ENCODE assay signal across 9 cellular contexts in genomic region chr1:21337459-21337930, GRCh38. TPM values are rescaled to one million over a fixed set of nuclear protein-coding genes. Genes with fewer than 3 reads are reported as not detected.
A peak's percentile ranks its signal among the peaks of the same experiment; 100 is the strongest.
DNase-seq lines count a peak whose midpoint lies in the region; ATAC-seq and TF ChIP-seq lines count a peak whose summit lies in the region.
"Had no signal": no experiment of that assay in that cellular context is flagged by ENCODE, and none has a peak within 500 bp of the region (broad histone marks: within the 10 kb centered on the region; RNA-seq: fewer than 3 reads in every experiment).

No MANE protein-coding gene starts in this region.

- WGBS in SK-N-SH (ENCODE audit: low lambda C conversion rate), result 71% methylated on average over 7 of the region's 8 CpGs
- WGBS in gastroesophageal sphincter (ENCODE audit: low coverage in 1 of 2), 2 donors, result 49 to 68% methylated on average over 4 to 5 of the region's 8 CpGs

- H3F3A ChIP-seq in SK-N-SH (replicated peaks; ENCODE audit: insufficient read depth) (peaks cover 19% of the 10 kb centered on the region), PC-3 (ENCODE audit: low read length, unreplicated experiment) (no peaks in the 10 kb centered on the region)

- H3K36me3 ChIP-seq in SK-N-SH (replicated peaks in 1 of 2; ENCODE audit: control insufficient read depth in 1 of 2, insufficient read depth in 2 of 2, low read length in 1 of 2) (no peaks in the 10 kb centered on the region), PC-3 (ENCODE audit: low read depth, low read length) (no peaks in the 10 kb centered on the region), gastroesophageal sphincter (no peaks in the 10 kb centered on the region), stomach smooth muscle (ENCODE audit: control insufficient read depth in 2 of 2, insufficient read depth in 2 of 2, low read length in 2 of 2) (peaks cover 0 to 3% of the 10 kb centered on the region in 2 donors)

- H3K4me1 ChIP-seq in SK-N-SH (ENCODE audit: control insufficient read depth in 1 of 2, insufficient read depth in 2 of 2, low read depth in 1 of 2, low read length in 1 of 2), result peaks cover 22 to 83% of the 10 kb centered on the region in 2 experiments
- H3K4me1 ChIP-seq in PC-3 (ENCODE audit: insufficient read depth, low read length), result peaks cover 82% of the 10 kb centered on the region
- peaks cover 29 to 100% (median 85%) of the 10 kb centered on the region in 3 donors for H3K4me1 ChIP-seq in gastroesophageal sphincter
- H3K4me1 ChIP-seq in stomach smooth muscle (ENCODE audit: control insufficient read depth, insufficient read depth, low read length), result peaks cover 91% of the 10 kb centered on the region

- H3K9me3 ChIP-seq in SK-N-SH (no peaks in the 10 kb centered on the region), PC-3 (ENCODE audit: low read length) (no peaks in the 10 kb centered on the region), gastroesophageal sphincter (no peaks in the 10 kb centered on the region), stomach smooth muscle (ENCODE audit: control insufficient read depth in 2 of 2, low read length in 2 of 2) (no peaks in the 10 kb centered on the region)

- TF ChIP-seq CTCF in SK-N-SH (IDR thresholded peaks at IDR 0.05), result no peak
- no peak for TF ChIP-seq CTCF in PC-3 (conservative IDR thresholded peaks at IDR 0.05; ENCODE audit: low read depth, low read length)
- TF ChIP-seq CTCF in gastroesophageal sphincter (IDR thresholded peaks at IDR 0.05), result no peak

- no peaks in the 10 kb centered on the region for H4K20me1 ChIP-seq in SK-N-SH (ENCODE audit: insufficient read depth)
- H4K20me1 ChIP-seq in PC-3 (ENCODE audit: low read length), result peaks cover 17% of the 10 kb centered on the region; the same call in 1 of the 2 replicates

- H3K27ac ChIP-seq in SK-N-SH (ENCODE audit: low read depth in 2 of 2, low read length in 1 of 2) (peak overlapping the region in 1 of 2 experiments; percentile 75; a peak in 2 of 4 replicates), PC-3 (ENCODE audit: low read length) (peak overlapping the region; percentile 81), gastroesophageal sphincter (peak overlapping the region; percentile 9 to 96 (median 92)), stomach smooth muscle (ENCODE audit: low read length) (peak overlapping the region; percentile 94)

- H2AFZ ChIP-seq in SK-N-SH (ENCODE audit: low read depth), result no peak overlapping the region
- no peak overlapping the region for H2AFZ ChIP-seq in PC-3 (ENCODE audit: low read length)

- POLR2A ChIA-PET in SK-N-SH (lab: Yijun Ruan, JAX), result interaction anchor here (1.1 to 3.1 kb wide), 4 partner anchors 8 to 85 kb away, joined by 3 to 12 read pairs (median 5); no protein-coding TSS in a partner anchor
- POLR2A ChIA-PET in PC-3 (lab: Charles Lee; ENCODE audit: unreplicated experiment), result interaction anchor here (0.6 kb wide), 1 partner anchor 76 kb away, joined by 3 read pairs; no protein-coding TSS in a partner anchor

- BruUV-seq in PC-3 (replicated peaks; lab: Mats Ljungman, UMichigan), result no TSS peak

- no peaks in the 10 kb centered on the region for H3K9me2 ChIP-seq in SK-N-SH
- no peaks in the 10 kb centered on the region for H3K9me2 ChIP-seq in PC-3 (replicated peaks; ENCODE audit: low read length)

- H3K4me3 ChIP-seq in SK-N-SH (ENCODE audit: low read depth in 2 of 2, low read length in 1 of 2) (no peak overlapping the region), PC-3 (ENCODE audit: low read length) (no peak overlapping the region), gastroesophageal sphincter (no peak overlapping the region), stomach smooth muscle (ENCODE audit: low read length in 2 of 2) (peak overlapping the region in 1 of 2 donors; percentile 44)

- TF ChIP-seq EP300 in SK-N-SH (IDR thresholded peaks at IDR 0.05; ENCODE audit: borderline replicate concordance in 1 of 2, low read depth in 1 of 2, low read length in 1 of 2), result no peak
- no peak for TF ChIP-seq EP300 in gastroesophageal sphincter (IDR thresholded peaks at IDR 0.05)

- intact Hi-C loops in PC-3 (cut with micrococcal nuclease), result no loop called here

- DNase-seq in SK-N-SH (no peak), PC-3 (no peak), midbrain (lab: John Stamatoyannopoulos, UW) (no peak)
- DNase-seq: effector memory CD8-positive, alpha-beta T cell had no signal

- H3K79me2 ChIP-seq in SK-N-SH (ENCODE audit: insufficient read depth) (peaks cover 47% of the 10 kb centered on the region), PC-3 (ENCODE audit: low read length) (peaks cover 83% of the 10 kb centered on the region)

- no peaks in the 10 kb centered on the region for H3K27me3 ChIP-seq in SK-N-SH (ENCODE audit: insufficient read depth)
- no peaks in the 10 kb centered on the region for H3K27me3 ChIP-seq in PC-3 (ENCODE audit: low read length)
- no peaks in the 10 kb centered on the region for H3K27me3 ChIP-seq in gastroesophageal sphincter
- H3K27me3 ChIP-seq in stomach smooth muscle (ENCODE audit: control insufficient read depth in 1 of 2, insufficient read depth in 2 of 2, low read length in 2 of 2), result no peaks in the 10 kb centered on the region

- H3K4me2 ChIP-seq in SK-N-SH (peak overlapping the region; percentile 21; the same call in 1 of the 2 replicates), PC-3 (ENCODE audit: low read length) (peak overlapping the region; percentile 60)

- TF ChIP-seq POLR2A in gastroesophageal sphincter (IDR thresholded peaks at IDR 0.05), result no peak

- H3K9ac ChIP-seq in SK-N-SH, result no peak overlapping the region
- H3K9ac ChIP-seq in PC-3 (ENCODE audit: low read length), result peak overlapping the region; percentile 30; the same call in 1 of the 2 replicates
- H3K9ac ChIP-seq in stomach smooth muscle (ENCODE audit: low read length in 2 of 2), result peak overlapping the region in 1 of 2 donors; percentile 47

- CTCF ChIA-PET in SK-N-SH (lab: Yijun Ruan, JAX) (interaction anchor here (0.9 to 7.7 kb wide), 14 partner anchors 11 to 83 kb away, joined by 3 to 65 read pairs (median 6); no protein-coding TSS in a partner anchor), PC-3 (lab: Charles Lee) (interaction anchor here (1.0 to 1.7 kb wide), 2 partner anchors 13 to 83 kb away, joined by 4 to 9 read pairs; no protein-coding TSS in a partner anchor)

- TF ChIP-seq RAD21 in SK-N-SH (IDR thresholded peaks at IDR 0.05; ENCODE audit: low read length), result no peak

- ATAC-seq in SK-N-SH treated with all-trans-retinoic acid at 6 μM for 48 hours (no peak), PC-3 (no peak), gastroesophageal sphincter (no peak), HG03025 (IDR thresholded peaks at IDR 0.05; ENCODE audit: low FRiP score, unreplicated experiment) (no peak), GM21786 (IDR thresholded peaks at IDR 0.05; ENCODE audit: unreplicated experiment) (no peak)
- ATAC-seq: effector memory CD8-positive, alpha-beta T cell had no signal

TF ChIP-seq in SK-N-SH, 30 proteins besides CTCF, POLR2A, EP300 and RAD21 (continues in another document):
- TF ChIP-seq ELF1 (IDR thresholded peaks at IDR 0.05), result no peak

TF ChIP-seq in SK-N-SH treated with all-trans-retinoic acid at 6 μM for 48 hours, 23 proteins besides CTCF, POLR2A, EP300 and RAD21:
- TF ChIP-seq ZNF565 (CRISPR knock-in tag; conservative IDR thresholded peaks at IDR 0.05; ENCODE audit: low read depth) (no peak), TOX (CRISPR knock-in tag; IDR thresholded peaks at IDR 0.05; ENCODE audit: borderline replicate concordance) (no peak), POU6F1 (CRISPR knock-in tag; IDR thresholded peaks at IDR 0.05; ENCODE audit: borderline replicate concordance, low read depth) (no peak), ZNF8 (CRISPR knock-in tag; IDR thresholded peaks at IDR 0.05) (no peak), ARNTL (CRISPR knock-in tag; IDR thresholded peaks at IDR 0.05; ENCODE audit: borderline replicate concordance, low read depth) (no peak), BACH2 (CRISPR knock-in tag; IDR thresholded peaks at IDR 0.05; ENCODE audit: borderline replicate concordance) (no peak), PPARA (CRISPR knock-in tag; IDR thresholded peaks at IDR 0.05; ENCODE audit: borderline replicate concordance) (no peak), ZFP30 (CRISPR knock-in tag; IDR thresholded peaks at IDR 0.05) (no peak)

RNA-seq across cellular contexts. Expression of gene ECE1, which starts 47.2 kb away (rescaled TPM):
- 62.3 and 96.6 TPM in 2 replicates for polyA plus RNA-seq in SK-N-SH (2012; rRNA removed)
- polyA plus RNA-seq in SK-N-SH (2012; cell fraction: cytosol; rRNA removed), result 48.1 and 60.4 TPM in 2 replicates
- 53.0 and 69.9 TPM in 2 replicates for polyA plus RNA-seq in SK-N-SH (2012; cell fraction: nucleus; rRNA removed)
- total RNA-seq in PC-3 (2014; rRNA removed) (86.8 and 110 TPM in 2 replicates), gastroesophageal sphincter (10 to 100 TPM; 68.3 to 94.7 (median 69.9) TPM)
